Comparison of ENCODE assay signal across 20 cellular contexts in genomic region chr2:109188485-109188868, GRCh38. TPM values are rescaled to one million over a fixed set of nuclear protein-coding genes. Genes with fewer than 3 reads are reported as not detected.
DNase-seq lines count a peak whose midpoint lies in the region; ATAC-seq and TF ChIP-seq lines count a peak whose summit lies in the region.
"Had no signal": no experiment of that assay in that cellular context is flagged by ENCODE, and none has a peak within 500 bp of the region (broad histone marks: within the 10 kb centered on the region; RNA-seq: fewer than 3 reads in every experiment).

No MANE protein-coding gene starts in this region.

- intact Hi-C loops in lower lobe of right lung (cut with DNase I), result no loop called here

- POLR2A ChIA-PET in RWPE1 (lab: Yijun Ruan, JAX; ENCODE audit: low non-redundant PET), result no interaction called here

- no peak for ATAC-seq in lower lobe of right lung

- peaks cover 22% of the 10 kb centered on the region for H3K4me1 ChIP-seq in lower lobe of right lung
- H3K4me1 ChIP-seq: HAP-1 had no signal

- in situ Hi-C loops in GM13977 (cut with MboI; ENCODE audit: low pct_unique_long_range_greater_than_20kb, low sequenced_read_pairs, unreplicated experiment), result loop anchor here (25.0 kb wide), 1 partner anchor 99 kb away; no protein-coding TSS in a partner anchor

- H3K27me3 ChIP-seq in H7 (ENCODE audit: control insufficient read depth, insufficient read depth, low read length) (no peaks in the 10 kb centered on the region), lower lobe of right lung (ENCODE audit: low read depth) (no peaks in the 10 kb centered on the region)

- peak overlapping the region in 3 of 5 experiments; percentile 24 to 87 (median 25) for H3K27ac Mint-ChIP-seq in brain

- H3K27me3 Mint-ChIP-seq in brain, result no peaks in the 10 kb centered on the region

- CTCF ChIA-PET in RWPE1 (lab: Yijun Ruan, JAX), result no interaction called here

- no peaks in the 10 kb centered on the region for H3K9me3 Mint-ChIP-seq in brain
- H3K9me3 Mint-ChIP-seq: CD14-positive monocyte had no signal

- peak; percentile 68 for DNase-seq in H7
- peak; percentile 43 for DNase-seq in islet precursor cell
- DNase-seq in renal cortical epithelial cell (ENCODE audit: low read depth), result peak; percentile 10
- no peak for DNase-seq in RWPE1 (ENCODE audit: low spot score)
- no peak for DNase-seq in lower lobe of right lung
- no peak for DNase-seq in GM13977 (ENCODE audit: low spot score)
- no peak for DNase-seq in C1 segment of cervical spinal cord (lab: John Stamatoyannopoulos, UW)
- DNase-seq: DMS53; GDM1; NCI-H1105; NCI-H146; NCI-H2029 treated with DMSO at 0.1 percent for 48 hours; NCI-H226; NCI-H510A treated with DMSO at 0.1 percent for 48 hours; NCI-H774; NK-92 treated with Interleukin-12 subunit alpha and Interleukin-12 subunit beta, amount 100 ng/mL, for 24 hours; SIG-M5 had no signal

- no peak for TF ChIP-seq CTCF in brain (conservative IDR thresholded peaks at IDR 0.05)
- no peak for TF ChIP-seq CTCF in RWPE1 (conservative IDR thresholded peaks at IDR 0.05; ENCODE audit: low read depth)
- no peak for TF ChIP-seq CTCF in lower lobe of right lung (IDR thresholded peaks at IDR 0.05)
- no peak for TF ChIP-seq CTCF in GM13977 (IDR thresholded peaks at IDR 0.05; ENCODE audit: extremely low read depth, insufficient read depth, missing control alignments)

- no peaks in the 10 kb centered on the region for H3K36me3 ChIP-seq in H7 (replicated peaks; ENCODE audit: control insufficient read depth, insufficient read depth, low read length)
- H3K36me3 ChIP-seq in lower lobe of right lung, result no peaks in the 10 kb centered on the region
- H3K36me3 ChIP-seq: HAP-1 had no signal

- H3K36me3 Mint-ChIP-seq in brain, result no peaks in the 10 kb centered on the region
- H3K36me3 Mint-ChIP-seq: CD14-positive monocyte had no signal

- H3K27ac ChIP-seq in RWPE1, result no peak overlapping the region
- no peak overlapping the region for H3K27ac ChIP-seq in lower lobe of right lung

- H3K4me1 Mint-ChIP-seq in brain, result peaks cover 74% of the 10 kb centered on the region
- H3K4me1 Mint-ChIP-seq: CD14-positive monocyte had no signal

- H3K9me3 ChIP-seq in lower lobe of right lung, result no peaks in the 10 kb centered on the region
- H3K9me3 ChIP-seq: HAP-1 had no signal

- no peak overlapping the region for H3K4me3 ChIP-seq in H7 (ENCODE audit: insufficient read depth, low read depth, low read length)
- H3K4me3 ChIP-seq in lower lobe of right lung, result no peak overlapping the region
- H3K4me3 ChIP-seq: HAP-1 had no signal

- no peak overlapping the region for H3K4me3 Mint-ChIP-seq in brain
- H3K4me3 Mint-ChIP-seq: CD14-positive monocyte had no signal

RNA-seq across cellular contexts. Expression of gene SH3RF3, which starts 59.5 kb away (rescaled TPM):
- 0.80 and 1.0 TPM in 2 replicates for total RNA-seq in H7 (2014; rRNA removed; shearing (Covaris generic))
- 2.3 TPM for polyA plus RNA-seq in brain (ENCODE audit: insufficient read depth, low read depth, low replicate concordance)
- total RNA-seq in renal cortical epithelial cell, result under 0.01 and 0.40 TPM in 2 replicates
- 5.7 TPM for total RNA-seq in lower lobe of right lung

Comparison
In these comparisons a context has a peak if more than half of its experiments do, and no peak if none do; other contexts are left out.
1. DNase-seq: peak in H7 (single experiment), islet precursor cell (single experiment) and renal cortical epithelial cell (single experiment); none in RWPE1 (single experiment), lower lobe of right lung (single experiment), GM13977 (single experiment) and C1 segment of cervical spinal cord (0 of 14).